35 cellular contexts compared by ENCODE assay signal in genomic region chr5:51990661-51991180, GRCh38.
"Had no signal": no experiment of that assay in that cellular context is flagged by ENCODE, and none has a peak within 500 bp of the region (broad histone marks: within the 10 kb centered on the region; RNA-seq: fewer than 3 reads in every experiment).

No MANE protein-coding gene starts in this region.

- H3K4me1 Mint-ChIP-seq: activated B cell treated with CpG ODN at 0.5 μM for 24 hours; activated CD4-positive, alpha-beta T cell treated with anti-CD3 and anti-CD28 coated beads, Interleukin-2, amount 10 ng/mL, durations not matched to agents 24 days and 14 days; activated naive CD4-positive, alpha-beta T cell treated with anti-CD3 and anti-CD28 coated beads, Interleukin-2, amount 10 ng/mL, durations not matched to agents 7 days and 5 days; activated naive CD4-positive, alpha-beta T cell treated with anti-CD3 and anti-CD28 coated beads, Interleukin-2, amount 50 U/mL, for 24 hours; activated naive CD8-positive, alpha-beta T cell treated with anti-CD3 and anti-CD28 coated beads, Interleukin-2, amount 10 ng/mL, durations not matched to agents 7 days and 5 days; activated naive CD8-positive, alpha-beta T cell treated with anti-CD3 and anti-CD28 coated beads, Interleukin-2, amount 50 U/mL, for 24 hours; activated T-helper 17 cell treated with anti-CD3 and anti-CD28 coated beads, Interleukin-2, amount 50 U/mL, for 72 hours; brain; central memory CD8-positive, alpha-beta T cell; T-helper 17 cell had no signal

- H3K27me3 ChIP-seq: ascending aorta, cardiac muscle cell had no signal

- H3K36me3 Mint-ChIP-seq: activated CD4-positive, alpha-beta memory T cell treated with anti-CD3 and anti-CD28 coated beads for 36 hours; activated naive CD4-positive, alpha-beta T cell treated with anti-CD3 and anti-CD28 coated beads, Interleukin-2, amount 10 ng/mL, durations not matched to agents 7 days and 5 days; activated naive CD4-positive, alpha-beta T cell treated with anti-CD3 and anti-CD28 coated beads, Interleukin-2, amount 50 U/mL, for 24 hours; activated naive CD8-positive, alpha-beta T cell; activated naive CD8-positive, alpha-beta T cell treated with anti-CD3 and anti-CD28 coated beads, Interleukin-2, amount 10 ng/mL, durations not matched to agents 7 days and 5 days; brain had no signal

- FAIRE-seq: bronchial epithelial cell, TTC549 had no signal

- H3K27me3 Mint-ChIP-seq: activated B cell treated with CpG ODN at 0.5 μM for 24 hours; activated CD4-positive, alpha-beta memory T cell treated with anti-CD3 and anti-CD28 coated beads for 36 hours; activated CD4-positive, alpha-beta T cell treated with anti-CD3 and anti-CD28 coated beads, Interleukin-2, amount 10 ng/mL, durations not matched to agents 24 days and 14 days; activated CD8-positive, alpha-beta T cell treated with anti-CD3 and anti-CD28 coated beads for 36 hours; activated naive CD4-positive, alpha-beta T cell treated with anti-CD3 and anti-CD28 coated beads, Interleukin-2, amount 10 ng/mL, durations not matched to agents 7 days and 5 days; activated naive CD4-positive, alpha-beta T cell treated with anti-CD3 and anti-CD28 coated beads, Interleukin-2, amount 50 U/mL, for 24 hours; activated naive CD8-positive, alpha-beta T cell; activated naive CD8-positive, alpha-beta T cell treated with anti-CD3 and anti-CD28 coated beads, Interleukin-2, amount 10 ng/mL, durations not matched to agents 7 days and 5 days; activated naive CD8-positive, alpha-beta T cell treated with anti-CD3 and anti-CD28 coated beads, Interleukin-2, amount 50 U/mL, for 24 hours; activated T-helper 17 cell treated with anti-CD3 and anti-CD28 coated beads, Interleukin-2, amount 50 U/mL, for 72 hours; central memory CD8-positive, alpha-beta T cell; T-helper 17 cell had no signal

- H3K27ac Mint-ChIP-seq: activated B cell treated with CpG ODN at 0.5 μM for 24 hours; activated CD4-positive, alpha-beta memory T cell treated with anti-CD3 and anti-CD28 coated beads for 36 hours; activated CD4-positive, alpha-beta T cell treated with anti-CD3 and anti-CD28 coated beads, Interleukin-2, amount 10 ng/mL, durations not matched to agents 24 days and 14 days; activated CD8-positive, alpha-beta T cell treated with anti-CD3 and anti-CD28 coated beads for 36 hours; activated naive CD4-positive, alpha-beta T cell treated with anti-CD3 and anti-CD28 coated beads, Interleukin-2, amount 10 ng/mL, durations not matched to agents 7 days and 5 days; activated naive CD4-positive, alpha-beta T cell treated with anti-CD3 and anti-CD28 coated beads, Interleukin-2, amount 50 U/mL, for 24 hours; activated naive CD8-positive, alpha-beta T cell; activated naive CD8-positive, alpha-beta T cell treated with anti-CD3 and anti-CD28 coated beads, Interleukin-2, amount 10 ng/mL, durations not matched to agents 7 days and 5 days; activated naive CD8-positive, alpha-beta T cell treated with anti-CD3 and anti-CD28 coated beads, Interleukin-2, amount 50 U/mL, for 24 hours; activated T-cell treated with anti-CD3 and anti-CD28 coated beads, Interleukin-2, amount 50 U/mL, for 72 hours; activated T-helper 1 cell treated with anti-CD3 and anti-CD28 coated beads, Interleukin-12 subunit alpha, Interleukin-12 subunit beta, Interleukin-2, Interleukin-4 antibody, amounts not matched to agents 30 ng/mL and 10 ng/mL and 1 ng/mL, durations not matched to agents 14 hours and 24 hours and 36 hours; activated T-helper 17 cell treated with anti-CD3 and anti-CD28 coated beads, Interleukin-2, amount 50 U/mL, for 72 hours; brain; T-helper 17 cell had no signal

- H3K4me1 ChIP-seq: ascending aorta had no signal

- H3K9me3 ChIP-seq: ascending aorta had no signal

- H3K27ac ChIP-seq: ascending aorta, cardiac muscle cell, VCaP had no signal

- H3K36me3 ChIP-seq: ascending aorta, cardiac muscle cell had no signal

- DNase-seq: activated B cell treated with CpG ODN at 0.5 μM for 24 hours; activated CD4-positive, alpha-beta memory T cell treated with anti-CD3 and anti-CD28 coated beads for 36 hours; activated CD4-positive, alpha-beta T cell treated with anti-CD3 and anti-CD28 coated beads for 4 hours; activated CD4-positive, alpha-beta T cell treated with anti-CD3 and anti-CD28 coated beads, Interleukin-2, amount 10 ng/mL, durations not matched to agents 24 days and 14 days; activated CD4-positive, alpha-beta T cell treated with anti-CD3 and anti-CD28 coated beads, Interleukin-2, amount 50 U/mL, for 1 hour; activated CD4-positive, alpha-beta T cell treated with anti-CD3 and anti-CD28 coated beads, Interleukin-2, amount 50 U/mL, for 4 hours; activated CD4-positive, CD25-positive, alpha-beta regulatory T cell treated with anti-CD3 and anti-CD28 coated beads, Interleukin-2, amount 50 U/mL, for 72 hours; activated CD8-positive, alpha-beta memory T cell treated with anti-CD3 and anti-CD28 coated beads, Interleukin-2, amount 50 U/mL, for 4 hours; activated CD8-positive, alpha-beta T cell treated with anti-CD3 and anti-CD28 coated beads for 36 hours; activated effector memory CD4-positive, alpha-beta T cell treated with anti-CD3 and anti-CD28 coated beads, Interleukin-2, amount 50 U/mL, for 16 hours; activated gamma-delta T cell treated with Interleukin-2 at 50 U/mL for 16 hours; activated naive CD4-positive, alpha-beta T cell; activated naive CD4-positive, alpha-beta T cell treated with anti-CD3 and anti-CD28 coated beads, Interleukin-2, amount 10 ng/mL, durations not matched to agents 7 days and 5 days; activated naive CD8-positive, alpha-beta T cell treated with anti-CD3 and anti-CD28 coated beads, Interleukin-2, amount 10 ng/mL, durations not matched to agents 7 days and 5 days; activated naive CD8-positive, alpha-beta T cell treated with anti-CD3 and anti-CD28 coated beads, Interleukin-2, amount 50 U/mL, for 24 hours; activated T-cell treated with anti-CD3 and anti-CD28 coated beads for 4 hours; activated T-cell treated with anti-CD3 and anti-CD28 coated beads, Interleukin-2, amount 50 U/mL, for 1 hour; activated T-cell treated with anti-CD3 and anti-CD28 coated beads, Interleukin-2, amount 50 U/mL, for 4 hours; activated T-cell treated with anti-CD3 and anti-CD28 coated beads, Interleukin-2, amount 50 U/mL, for 72 hours; amygdala; anterior cingulate cortex; caudate nucleus; cerebellar nuclear complex; T-helper 17 cell had no signal

- H3K4me3 Mint-ChIP-seq: activated B cell treated with CpG ODN at 0.5 μM for 24 hours; activated CD4-positive, alpha-beta memory T cell treated with anti-CD3 and anti-CD28 coated beads for 36 hours; activated CD4-positive, alpha-beta T cell treated with anti-CD3 and anti-CD28 coated beads, Interleukin-2, amount 10 ng/mL, durations not matched to agents 24 days and 14 days; activated CD8-positive, alpha-beta T cell treated with anti-CD3 and anti-CD28 coated beads for 36 hours; activated naive CD4-positive, alpha-beta T cell treated with anti-CD3 and anti-CD28 coated beads, Interleukin-2, amount 10 ng/mL, durations not matched to agents 7 days and 5 days; activated naive CD4-positive, alpha-beta T cell treated with anti-CD3 and anti-CD28 coated beads, Interleukin-2, amount 50 U/mL, for 24 hours; activated naive CD8-positive, alpha-beta T cell; activated naive CD8-positive, alpha-beta T cell treated with anti-CD3 and anti-CD28 coated beads, Interleukin-2, amount 10 ng/mL, durations not matched to agents 7 days and 5 days; activated naive CD8-positive, alpha-beta T cell treated with anti-CD3 and anti-CD28 coated beads, Interleukin-2, amount 50 U/mL, for 24 hours; activated T-cell treated with anti-CD3 and anti-CD28 coated beads, Interleukin-2, amount 50 U/mL, for 4 hours; activated T-cell treated with anti-CD3 and anti-CD28 coated beads, Interleukin-2, amount 50 U/mL, for 72 hours; activated T-helper 1 cell treated with anti-CD3 and anti-CD28 coated beads, Interleukin-12 subunit alpha, Interleukin-12 subunit beta, Interleukin-2, Interleukin-4 antibody, amounts not matched to agents 30 ng/mL and 10 ng/mL and 1 ng/mL, durations not matched to agents 14 hours and 24 hours and 36 hours; activated T-helper 17 cell treated with anti-CD3 and anti-CD28 coated beads, Interleukin-2, amount 50 U/mL, for 72 hours; brain; central memory CD8-positive, alpha-beta T cell; T-helper 17 cell had no signal

- H3K4me3 ChIP-seq: ascending aorta, cardiac muscle cell had no signal

- H3K9me3 Mint-ChIP-seq: activated B cell treated with CpG ODN at 0.5 μM for 24 hours; activated CD4-positive, alpha-beta memory T cell treated with anti-CD3 and anti-CD28 coated beads for 36 hours; activated CD4-positive, alpha-beta T cell treated with anti-CD3 and anti-CD28 coated beads, Interleukin-2, amount 10 ng/mL, durations not matched to agents 24 days and 14 days; activated CD8-positive, alpha-beta T cell treated with anti-CD3 and anti-CD28 coated beads for 36 hours; activated naive CD4-positive, alpha-beta T cell treated with anti-CD3 and anti-CD28 coated beads, Interleukin-2, amount 10 ng/mL, durations not matched to agents 7 days and 5 days; activated naive CD4-positive, alpha-beta T cell treated with anti-CD3 and anti-CD28 coated beads, Interleukin-2, amount 50 U/mL, for 24 hours; activated naive CD8-positive, alpha-beta T cell treated with anti-CD3 and anti-CD28 coated beads, Interleukin-2, amount 10 ng/mL, durations not matched to agents 7 days and 5 days; activated naive CD8-positive, alpha-beta T cell treated with anti-CD3 and anti-CD28 coated beads, Interleukin-2, amount 50 U/mL, for 24 hours; activated T-cell treated with anti-CD3 and anti-CD28 coated beads, Interleukin-2, amount 50 U/mL, for 4 hours; activated T-helper 1 cell treated with anti-CD3 and anti-CD28 coated beads, Interleukin-12 subunit alpha, Interleukin-12 subunit beta, Interleukin-2, Interleukin-4 antibody, amounts not matched to agents 30 ng/mL and 10 ng/mL and 1 ng/mL, durations not matched to agents 14 hours and 24 hours and 36 hours; activated T-helper 17 cell treated with anti-CD3 and anti-CD28 coated beads, Interleukin-2, amount 50 U/mL, for 72 hours; brain had no signal
